ENCODE assay signal across 21 cellular contexts in genomic region chr5:158805195-158805594, GRCh38.
A peak's percentile ranks its signal among the peaks of the same experiment; 100 is the strongest.
DNase-seq lines count a peak whose midpoint lies in the region; ATAC-seq and TF ChIP-seq lines count a peak whose summit lies in the region.
"Had no signal": no experiment of that assay in that cellular context is flagged by ENCODE, and none has a peak within 500 bp of the region (broad histone marks: within the 10 kb centered on the region; RNA-seq: fewer than 3 reads in every experiment).

No MANE protein-coding gene starts in this region.

- DNase-seq in G401 (ENCODE audit: low spot score) (peak; percentile 99), left ventricle myocardium inferior (no peak), thoracic aorta (ENCODE audit: low spot score) (no peak), head of caudate nucleus (no peak), medulla oblongata (ENCODE audit: extremely low spot score) (no peak), adrenal gland (no peak)
- DNase-seq: activated naive CD4-positive, alpha-beta T cell treated with anti-CD3 and anti-CD28 coated beads for 36 hours; activated T-cell treated with anti-CD3 and anti-CD28 coated beads, Interleukin-2, amount 50 U/mL, for 4 hours; anterior cingulate cortex; CD4-positive, CD25-positive, alpha-beta regulatory T cell; DMS79 treated with DMSO at 0.1 percent for 48 hours; effector CD8-positive, alpha-beta T cell; NCI-H2227 treated with DMSO at 0.1 percent for 48 hours; NK-92 treated with Interleukin-12 subunit alpha and Interleukin-12 subunit beta, amount 100 ng/mL, for 24 hours; Peyer's patch; posterior cingulate gyrus; stimulated activated CD4-positive, alpha-beta T cell treated with anti-CD3 and anti-CD28 coated beads, Interleukin-4, amount 100 ng/mL, for 24 hours; T-helper 9 cell had no signal

- in situ Hi-C loops in G401 (cut with HindIII; ENCODE audit: low sequenced_read_pairs): no loop called here

- H3K27me3 ChIP-seq in left ventricle myocardium inferior (ENCODE audit: low read depth) (no peaks in the 10 kb centered on the region), thoracic aorta (replicated peaks; ENCODE audit: insufficient read depth) (no peaks in the 10 kb centered on the region), adrenal gland (no peaks in the 10 kb centered on the region)
- H3K27me3 ChIP-seq: Peyer's patch had no signal

- intact Hi-C loops in left ventricle myocardium inferior (cut with micrococcal nuclease) (no loop called here), head of caudate nucleus (cut with DNase I) (no loop called here), adrenal gland (cut with DNase I) (no loop called here)

- no peak for TF ChIP-seq CTCF in left ventricle myocardium inferior (IDR thresholded peaks at IDR 0.05; ENCODE audit: borderline replicate concordance)
- TF ChIP-seq CTCF in thoracic aorta (IDR thresholded peaks at IDR 0.05): no peak
- TF ChIP-seq CTCF in adrenal gland (IDR thresholded peaks at IDR 0.05): no peak

- no peak overlapping the region for H3K4me3 ChIP-seq in left ventricle myocardium inferior
- H3K4me3 ChIP-seq in thoracic aorta: no peak overlapping the region
- H3K4me3 ChIP-seq in adrenal gland: no peak overlapping the region
- H3K4me3 ChIP-seq: Peyer's patch had no signal

- ATAC-seq in SK-N-SH treated with all-trans-retinoic acid at 6 μM for 48 hours: no peak
- ATAC-seq in thoracic aorta (ENCODE audit: insufficient number of reproducible peaks, low FRiP score, low read depth): peak; percentile 27
- ATAC-seq: activated T-cell treated with anti-CD3 and anti-CD28 coated beads, Interleukin-2, amount 50 U/mL, for 4 hours; esophagus mucosa; left lobe of liver had no signal

- H3K4me1 ChIP-seq in left ventricle myocardium inferior: peaks cover 58% of the 10 kb centered on the region
- H3K4me1 ChIP-seq in thoracic aorta (ENCODE audit: control insufficient read depth in 1 of 2, low read depth in 2 of 2): peaks cover 26 to 69% of the 10 kb centered on the region in 2 donors
- H3K4me1 ChIP-seq in adrenal gland (replicated peaks in 1 of 2): peaks cover 0 to 5% of the 10 kb centered on the region in 2 donors
- H3K4me1 ChIP-seq: Peyer's patch had no signal

- H3K36me3 ChIP-seq in left ventricle myocardium inferior (no peaks in the 10 kb centered on the region), thoracic aorta (no peaks in the 10 kb centered on the region), adrenal gland (replicated peaks in 1 of 2) (no peaks in the 10 kb centered on the region)
- H3K36me3 ChIP-seq: Peyer's patch had no signal

- H3K27ac ChIP-seq in left ventricle myocardium inferior (replicated peaks) (peak overlapping the region; percentile 68), thoracic aorta (peak overlapping the region; percentile 69 to 82), adrenal gland (no peak overlapping the region)
- H3K27ac ChIP-seq: Peyer's patch had no signal

- no peak for TF ChIP-seq POLR2A in adrenal gland (IDR thresholded peaks at IDR 0.05)

- no peaks in the 10 kb centered on the region for H3K9me3 ChIP-seq in left ventricle myocardium inferior (replicated peaks)
- no peaks in the 10 kb centered on the region for H3K9me3 ChIP-seq in thoracic aorta
- H3K9me3 ChIP-seq in adrenal gland (replicated peaks in 1 of 3): no peaks in the 10 kb centered on the region
- H3K9me3 ChIP-seq: Peyer's patch had no signal

- 57 to 68% (median 65%) methylated on average over 6 of the region's 6 CpGs for WGBS in adrenal gland, 4 donors

TF ChIP-seq in SK-N-SH treated with all-trans-retinoic acid at 6 μM for 48 hours, 23 proteins besides CTCF, POLR2A, EP300 and RAD21:
- no peak for TF ChIP-seq CSDC2 (CRISPR knock-in tag; IDR thresholded peaks at IDR 0.05)
- TF ChIP-seq TCF4 (CRISPR knock-in tag; IDR thresholded peaks at IDR 0.05; ENCODE audit: borderline replicate concordance): peak; percentile 90

Comparison
In these comparisons a context has a peak if more than half of its experiments do, and no peak if none do; other contexts are left out.
1. H3K27ac ChIP-seq: peak in left ventricle myocardium inferior (single experiment) and thoracic aorta (2 of 2); none in adrenal gland (0 of 5).